ENCODE assay signal across 27 cellular contexts in genomic region chr14:38199768-38200167, GRCh38. TPM values are rescaled to one million over a fixed set of nuclear protein-coding genes. Genes with fewer than 3 reads are reported as not detected.
DNase-seq lines count a peak whose midpoint lies in the region; ATAC-seq, FAIRE-seq and TF ChIP-seq lines count a peak whose summit lies in the region.
"Had no signal": no experiment of that assay in that cellular context is flagged by ENCODE, and none has a peak within 500 bp of the region (broad histone marks: within the 10 kb centered on the region; RNA-seq: fewer than 3 reads in every experiment).

No MANE protein-coding gene starts in this region.

- no peaks in the 10 kb centered on the region for H3K27me3 ChIP-seq in keratinocyte (ENCODE audit: control insufficient read depth, extremely low read depth, insufficient read depth, low read length)
- H3K27me3 ChIP-seq: Peyer's patch had no signal

- no peak for FAIRE-seq in keratinocyte (lab: Jason Lieb, UNC)
- FAIRE-seq: astrocyte, GM12892 had no signal

- H3K27ac Mint-ChIP-seq in HFFc6, result peak overlapping the region; percentile 93
- H3K27ac Mint-ChIP-seq in activated T-helper 17 cell treated with anti-CD3 and anti-CD28 coated beads, Interleukin-2, amount 50 U/mL, for 72 hours, result no peak overlapping the region
- H3K27ac Mint-ChIP-seq: activated CD8-positive, alpha-beta T cell treated with anti-CD3 and anti-CD28 coated beads, Interleukin-2, amount 10 ng/mL, durations not matched to agents 7 days and 5 days; CD8-positive, alpha-beta memory T cell; stimulated activated naive B cell treated with anti-CD40 and anti-IgM and Interleukin-4, amounts not matched to agents 10 μg/mL and 1 μg/mL and 100 μg/mL, for 72 hours; T-helper 17 cell had no signal

- peaks cover 82% of the 10 kb centered on the region for H3K4me1 Mint-ChIP-seq in HFFc6 (ENCODE audit: low read depth)
- no peaks in the 10 kb centered on the region for H3K4me1 Mint-ChIP-seq in activated T-helper 17 cell treated with anti-CD3 and anti-CD28 coated beads, Interleukin-2, amount 50 U/mL, for 72 hours
- H3K4me1 Mint-ChIP-seq: stimulated activated naive B cell treated with anti-CD40 and anti-IgM and Interleukin-4, amounts not matched to agents 10 μg/mL and 1 μg/mL and 100 μg/mL, for 72 hours; T-helper 17 cell had no signal

- H3K4me3 ChIP-seq in keratinocyte (ENCODE audit: control insufficient read depth in 2 of 3, extremely low read depth in 1 of 3, insufficient read depth in 2 of 3, low read depth in 1 of 3, low read length in 3 of 3), result no peak overlapping the region
- H3K4me3 ChIP-seq: Peyer's patch, SK-N-MC, smooth muscle cell had no signal

- no peaks in the 10 kb centered on the region for H3K79me2 ChIP-seq in keratinocyte (ENCODE audit: control insufficient read depth, insufficient read depth, low read length)

- peak overlapping the region; percentile 50 for H3K4me2 ChIP-seq in keratinocyte (ENCODE audit: control insufficient read depth, extremely low read depth, insufficient read depth, low read depth, low read length)
- H3K4me2 ChIP-seq: smooth muscle cell had no signal

- no peaks in the 10 kb centered on the region for H3K36me3 ChIP-seq in keratinocyte (ENCODE audit: control insufficient read depth in 2 of 2, extremely low read depth in 1 of 2, insufficient read depth in 2 of 2, low read length in 2 of 2)
- H3K36me3 ChIP-seq: Peyer's patch had no signal

- H3K9me3 Mint-ChIP-seq in HFFc6, result no peaks in the 10 kb centered on the region
- H3K9me3 Mint-ChIP-seq in activated T-helper 17 cell treated with anti-CD3 and anti-CD28 coated beads, Interleukin-2, amount 50 U/mL, for 72 hours, result no peaks in the 10 kb centered on the region
- H3K9me3 Mint-ChIP-seq: CD8-positive, alpha-beta memory T cell; stimulated activated naive B cell treated with anti-CD40 and anti-IgM and Interleukin-4, amounts not matched to agents 10 μg/mL and 1 μg/mL and 100 μg/mL, for 72 hours had no signal

- H3K27me3 Mint-ChIP-seq in HFFc6 (ENCODE audit: insufficient read depth), result peaks cover 2% of the 10 kb centered on the region; the same call in 1 of the 2 replicates
- H3K27me3 Mint-ChIP-seq in activated T-helper 17 cell treated with anti-CD3 and anti-CD28 coated beads, Interleukin-2, amount 50 U/mL, for 72 hours, result no peaks in the 10 kb centered on the region
- H3K27me3 Mint-ChIP-seq: T-helper 17 cell had no signal

- H3K4me1 ChIP-seq in keratinocyte (ENCODE audit: control insufficient read depth, extremely low read depth, insufficient read depth, low read length), result peaks cover 28% of the 10 kb centered on the region
- H3K4me1 ChIP-seq: Peyer's patch had no signal

- H3K27ac ChIP-seq in keratinocyte (ENCODE audit: control insufficient read depth, insufficient read depth, low read length) (peak overlapping the region; percentile 45), substantia nigra (ENCODE audit: low read depth, low read length, poor library complexity, severe bottlenecking) (no peak overlapping the region)
- H3K27ac ChIP-seq: 22Rv1, Peyer's patch, SK-N-MC had no signal

- dilution Hi-C loops in keratinocyte (cut with MboI; ENCODE audit: extremely low pct_ligation_motif_present, low sequenced_read_pairs), result no loop called here

- H2AFZ ChIP-seq in keratinocyte (ENCODE audit: control insufficient read depth, low read length), result no peak overlapping the region

- no peak for DNase-seq in activated CD4-positive, CD25-positive, alpha-beta regulatory T cell (lab: John Stamatoyannopoulos, UW)
- DNase-seq in HFFc6 (peak; percentile 80), keratinocyte (ENCODE audit: low read depth, low spot score) (peak; percentile 33), NCI-H446 treated with DMSO at 0.1 percent for 48 hours (lab: John Stamatoyannopoulos, UW) (no peak), substantia nigra (lab: John Stamatoyannopoulos, UW) (no peak)
- DNase-seq: activated CD8-positive, alpha-beta T cell treated with anti-CD3 and anti-CD28 coated beads, Interleukin-2, amount 10 ng/mL, durations not matched to agents 7 days and 5 days; activated naive CD4-positive, alpha-beta T cell treated with anti-CD3 and anti-CD28 coated beads, Interleukin-2, amount 50 U/mL, for 16 hours; CD8-positive, alpha-beta memory T cell; cerebellar nuclear complex; DMS53; mammary epithelial cell; MM.1S; NCI-H1436; NCI-H2107; NCI-H510A; Peyer's patch; stimulated activated naive B cell treated with anti-CD40 and anti-IgM and Interleukin-4, amounts not matched to agents 10 μg/mL and 1 μg/mL and 100 μg/mL, for 72 hours; T-helper 17 cell had no signal

- H3K9ac ChIP-seq in keratinocyte (ENCODE audit: control insufficient read depth, extremely low read depth, insufficient read depth, low read length), result no peak overlapping the region

- no peaks in the 10 kb centered on the region for H3K9me3 ChIP-seq in keratinocyte (ENCODE audit: control insufficient read depth, low read depth, low read length)
- H3K9me3 ChIP-seq: Peyer's patch had no signal

- TF ChIP-seq CTCF in HFFc6 (IDR thresholded peaks at IDR 0.05), result no peak
- TF ChIP-seq CTCF in keratinocyte (optimal IDR thresholded peaks at IDR 0.05 in 1 of 3, IDR thresholded peaks at IDR 0.05 in 1 of 3, conservative IDR thresholded peaks at IDR 0.05 in 1 of 3; ENCODE audit: extremely low read depth in 1 of 3, insufficient read depth in 2 of 3, low read length in 3 of 3), result no peak

- peak overlapping the region; percentile 61 for H3K4me3 Mint-ChIP-seq in HFFc6
- H3K4me3 Mint-ChIP-seq in activated T-helper 17 cell treated with anti-CD3 and anti-CD28 coated beads, Interleukin-2, amount 50 U/mL, for 72 hours, result no peak overlapping the region
- H3K4me3 Mint-ChIP-seq: activated CD8-positive, alpha-beta T cell treated with anti-CD3 and anti-CD28 coated beads, Interleukin-2, amount 10 ng/mL, durations not matched to agents 7 days and 5 days; CD8-positive, alpha-beta memory T cell; stimulated activated naive B cell treated with anti-CD40 and anti-IgM and Interleukin-4, amounts not matched to agents 10 μg/mL and 1 μg/mL and 100 μg/mL, for 72 hours; T-helper 17 cell had no signal

- H3K36me3 Mint-ChIP-seq in HFFc6 (ENCODE audit: low read depth), result peaks cover 4% of the 10 kb centered on the region; the same call in 1 of the 2 replicates
- no peaks in the 10 kb centered on the region for H3K36me3 Mint-ChIP-seq in activated T-helper 17 cell treated with anti-CD3 and anti-CD28 coated beads, Interleukin-2, amount 50 U/mL, for 72 hours (ENCODE audit: low read depth)
- H3K36me3 Mint-ChIP-seq: CD8-positive, alpha-beta memory T cell; stimulated activated naive B cell treated with anti-CD40 and anti-IgM and Interleukin-4, amounts not matched to agents 10 μg/mL and 1 μg/mL and 100 μg/mL, for 72 hours had no signal

- no peaks in the 10 kb centered on the region for H4K20me1 ChIP-seq in keratinocyte (ENCODE audit: control insufficient read depth, extremely low read depth, insufficient read depth, low read length)

- ATAC-seq in activated CD4-positive, CD25-positive, alpha-beta regulatory T cell treated with anti-CD3 and anti-CD28 coated beads, Interleukin-2, amount 50 U/mL, for 24 hours, result peak; percentile 56 to 68
- peak; percentile 74 for ATAC-seq in activated T-helper 17 cell treated with anti-CD3 and anti-CD28 coated beads, Interleukin-2, amount 50 U/mL, for 72 hours (replicated peaks)
- no peak for ATAC-seq in GM19328 (IDR thresholded peaks at IDR 0.05; ENCODE audit: unreplicated experiment)
- ATAC-seq: activated CD8-positive, alpha-beta T cell treated with anti-CD3 and anti-CD28 coated beads, Interleukin-2, amount 10 ng/mL, durations not matched to agents 7 days and 5 days; stimulated activated naive B cell treated with anti-CD40 and anti-IgM and Interleukin-4, amounts not matched to agents 10 μg/mL and 1 μg/mL and 100 μg/mL, for 72 hours; T-helper 17 cell had no signal

- H3K9me1 ChIP-seq in keratinocyte (ENCODE audit: control insufficient read depth, extremely low read depth, insufficient read depth, low read length), result no peaks in the 10 kb centered on the region

RNA-seq across cellular contexts. Expression of gene SSTR1, which starts 7.9 kb away (rescaled TPM):
- 100 to 1,000 TPM; 106 to 209 (median 120) TPM for total RNA-seq in HFFc6 (2021; fragmentation: NEBNext Ultra II Directional; extraction: Animal tissue kit (Norgen Biotek cat#: 25700))
- not detected for total RNA-seq in activated T-helper 17 cell treated with anti-CD3 and anti-CD28 coated beads, Interleukin-2, amount 50 U/mL, for 72 hours
- polyA plus RNA-seq in keratinocyte, result 0.03 to 0.05 TPM in 2 of 3 replicates, not detected in the other
- not detected for polyA plus RNA-seq in keratinocyte (2011; ENCODE audit: low read depth)
- 0.05 and 0.06 TPM in 2 replicates for polyA plus RNA-seq in keratinocyte (2011; cell fraction: cytosol; rRNA removed)
- polyA plus RNA-seq in keratinocyte (2011; cell fraction: nucleus; rRNA removed), result 0.31 and 0.35 TPM in 2 replicates
- not detected in 2 replicates for polyA plus RNA-seq in keratinocyte (2012; ENCODE audit: low replicate concordance)
- polyA minus RNA-seq in keratinocyte, result 0.06 TPM in 1 of 3 replicates, not detected in the others
- polyA minus RNA-seq in keratinocyte (2011; cell fraction: cytosol; rRNA and poly(A)+ RNA removed), result 1.3 TPM
- polyA minus RNA-seq in keratinocyte (2011; cell fraction: nucleus; rRNA and poly(A)+ RNA removed), result 0.42 and 0.78 TPM in 2 replicates
- total RNA-seq: activated CD8-positive, alpha-beta T cell treated with anti-CD3 and anti-CD28 coated beads, Interleukin-2, amount 10 ng/mL, durations not matched to agents 7 days and 5 days; astrocyte; CD8-positive, alpha-beta memory T cell; T-helper 17 cell had no signal
- polyA plus RNA-seq: CD8-positive, alpha-beta memory T cell; mammary epithelial cell had no signal

RNA-seq across cellular contexts. Expression of gene CLEC14A, which starts 56.1 kb away (rescaled TPM):
- total RNA-seq in HFFc6 (2021; fragmentation: NEBNext Ultra II Directional; extraction: Animal tissue kit (Norgen Biotek cat#: 25700)), result under 1 TPM in 2 of 6 experiments, not detected in 4; 0.08 to 0.12 TPM
- total RNA-seq in activated T-helper 17 cell treated with anti-CD3 and anti-CD28 coated beads, Interleukin-2, amount 50 U/mL, for 72 hours, result not detected
- not detected in 3 replicates for polyA plus RNA-seq in keratinocyte
- polyA plus RNA-seq in keratinocyte (2011; ENCODE audit: low read depth), result not detected
- polyA plus RNA-seq in keratinocyte (2011; cell fraction: cytosol; rRNA removed), result not detected in 2 replicates
- polyA plus RNA-seq in keratinocyte (2011; cell fraction: nucleus; rRNA removed), result not detected in 2 replicates
- not detected in 2 replicates for polyA plus RNA-seq in keratinocyte (2012; ENCODE audit: low replicate concordance)
- not detected in 3 replicates for polyA minus RNA-seq in keratinocyte
- not detected for polyA minus RNA-seq in keratinocyte (2011; cell fraction: cytosol; rRNA and poly(A)+ RNA removed)
- polyA minus RNA-seq in keratinocyte (2011; cell fraction: nucleus; rRNA and poly(A)+ RNA removed), result not detected in 2 replicates
- total RNA-seq: activated CD8-positive, alpha-beta T cell treated with anti-CD3 and anti-CD28 coated beads, Interleukin-2, amount 10 ng/mL, durations not matched to agents 7 days and 5 days; astrocyte; CD8-positive, alpha-beta memory T cell; epithelial cell of proximal tubule; mammary epithelial cell; T-helper 17 cell had no signal
- polyA plus RNA-seq: CD8-positive, alpha-beta memory T cell; mammary epithelial cell had no signal

Comparison
In these comparisons a context has a peak if more than half of its experiments do, and no peak if none do; other contexts are left out.
1. DNase-seq: peak in HFFc6 (single experiment) and keratinocyte (single experiment); none in activated CD4-positive, CD25-positive, alpha-beta regulatory T cell (0 of 4), NCI-H446 treated with DMSO at 0.1 percent for 48 hours (single experiment) and substantia nigra (0 of 49).
2. RNA of gene SSTR1, which starts 7.9 kb away (total RNA-seq): 106 to 209 TPM in HFFc6; not detected in activated T-helper 17 cell treated with anti-CD3 and anti-CD28 coated beads, Interleukin-2, amount 50 U/mL, for 72 hours; every median in the first group is over 100 times any median in the second.